Comparison of ENCODE assay signal across 22 cellular contexts in genomic region chr6:35442693-35443092, GRCh38. TPM values are rescaled to one million over a fixed set of nuclear protein-coding genes. Genes with fewer than 3 reads are reported as not detected.
DNase-seq lines count a peak whose midpoint lies in the region; ATAC-seq, FAIRE-seq and TF ChIP-seq lines count a peak whose summit lies in the region.
"Had no signal": no experiment of that assay in that cellular context is flagged by ENCODE, and none has a peak within 500 bp of the region (broad histone marks: within the 10 kb centered on the region; RNA-seq: fewer than 3 reads in every experiment).

No MANE protein-coding gene starts in this region.

- H3K9ac ChIP-seq in mammary epithelial cell (ENCODE audit: insufficient read depth, low read length) (no peak overlapping the region), kidney (ENCODE audit: low read length in 2 of 2) (no peak overlapping the region)

- CTCF ChIA-PET in mammary epithelial cell (lab: Charles Lee; ENCODE audit: low non-redundant PET): no interaction called here
- CTCF ChIA-PET in CD4-positive, alpha-beta T cell (lab: Charles Lee): no interaction called here

- dilution Hi-C loops in mammary epithelial cell (cut with HindIII; ENCODE audit: low sequenced_read_pairs): loop anchor here (5.0 kb wide), 3 partner anchors 75 to 165 kb away; partner anchors contain the start of gene PPARD

- no peaks in the 10 kb centered on the region for H3K36me3 Mint-ChIP-seq in T-helper 2 cell treated with Interferon-gamma antibody and Interleukin-4, amounts not matched to agents 5 μg/mL and 100 μg/mL, for 36 hours (ENCODE audit: low read depth)
- no peaks in the 10 kb centered on the region for H3K36me3 Mint-ChIP-seq in CD4-positive, alpha-beta T cell (ENCODE audit: low read depth)
- H3K36me3 Mint-ChIP-seq: CD4-positive, alpha-beta memory T cell had no signal

- FAIRE-seq in kidney (lab: Jason Lieb, UNC) (no peak), frontal cortex (lab: Jason Lieb, UNC) (no peak)
- FAIRE-seq: A549, GM12892, GM18507, HTR-8/SVneo had no signal

- no peak overlapping the region for H3K27ac ChIP-seq in mammary epithelial cell (ENCODE audit: insufficient read depth, low read depth, low read length)
- H3K27ac ChIP-seq in breast epithelium: no peak overlapping the region
- no peak overlapping the region for H3K27ac ChIP-seq in kidney (ENCODE audit: low read depth in 2 of 2, low read length in 2 of 2)
- H3K27ac ChIP-seq in CD4-positive, alpha-beta T cell (ENCODE audit: low read depth, low read length): no peak overlapping the region
- H3K27ac ChIP-seq: 22Rv1, A549, C4-2B had no signal

- TF ChIP-seq CTCF in mammary epithelial cell (conservative IDR thresholded peaks at IDR 0.05 in 1 of 2, IDR thresholded peaks at IDR 0.05 in 1 of 2; ENCODE audit: extremely low read depth in 1 of 2, insufficient read depth in 1 of 2, low read depth in 1 of 2, low read length in 2 of 2) (no peak), breast epithelium (IDR thresholded peaks at IDR 0.05) (no peak), epithelial cell of esophagus (IDR thresholded peaks at IDR 0.05; ENCODE audit: insufficient read depth, low read depth, low read length, missing control alignments) (no peak), kidney (IDR thresholded peaks at IDR 0.05; ENCODE audit: borderline replicate concordance, extremely low read depth, insufficient read depth) (no peak)
- TF ChIP-seq CTCF in CD4-positive, alpha-beta T cell (IDR thresholded peaks at IDR 0.05): no peak

- no peak overlapping the region for H3K27ac Mint-ChIP-seq in T-helper 2 cell treated with Interferon-gamma antibody and Interleukin-4, amounts not matched to agents 5 μg/mL and 100 μg/mL, for 36 hours
- no peak overlapping the region for H3K27ac Mint-ChIP-seq in CD4-positive, alpha-beta T cell
- H3K27ac Mint-ChIP-seq: CD4-positive, alpha-beta memory T cell; GM23338; HFFc6 had no signal

- H3K4me3 ChIP-seq in mammary epithelial cell (replicated peaks in 1 of 3; ENCODE audit: insufficient read depth in 1 of 3, low read depth in 2 of 3, low read length in 3 of 3): no peak overlapping the region
- no peak overlapping the region for H3K4me3 ChIP-seq in breast epithelium
- no peak overlapping the region for H3K4me3 ChIP-seq in epithelial cell of esophagus (ENCODE audit: low read length)
- no peak overlapping the region for H3K4me3 ChIP-seq in kidney (ENCODE audit: low read length in 2 of 2)
- H3K4me3 ChIP-seq: A549, GM23338 had no signal

- H3K4me1 Mint-ChIP-seq in T-helper 2 cell treated with Interferon-gamma antibody and Interleukin-4, amounts not matched to agents 5 μg/mL and 100 μg/mL, for 36 hours (ENCODE audit: low read depth): peaks cover 5% of the 10 kb centered on the region
- H3K4me1 Mint-ChIP-seq in CD4-positive, alpha-beta T cell (ENCODE audit: low read depth): no peaks in the 10 kb centered on the region
- H3K4me1 Mint-ChIP-seq: GM23338 had no signal

- no peak for ATAC-seq in CD4-positive, alpha-beta T cell (ENCODE audit: poor library complexity)
- ATAC-seq: A549 had no signal

- in situ Hi-C loops in mammary epithelial cell (cut with MboI; ENCODE audit: low sequenced_read_pairs in 2 of 2): loop anchor here in 1 of 2 donors (10.0 kb wide), 1 partner anchor 98 kb away; the partner anchor contains the start of gene PPARD

- H3K4me2 ChIP-seq in mammary epithelial cell (ENCODE audit: insufficient read depth, low read depth, low read length): peak overlapping the region; percentile 30
- H3K4me2 ChIP-seq: A549, GM23338 had no signal

- H3K79me2 ChIP-seq in mammary epithelial cell (ENCODE audit: insufficient read depth, low read length): no peaks in the 10 kb centered on the region

- no peak for TF ChIP-seq POLR2A in breast epithelium (IDR thresholded peaks at IDR 0.05)

- POLR2A ChIA-PET in CD4-positive, alpha-beta T cell (lab: Charles Lee): no interaction called here

- H3K9me3 Mint-ChIP-seq in T-helper 2 cell treated with Interferon-gamma antibody and Interleukin-4, amounts not matched to agents 5 μg/mL and 100 μg/mL, for 36 hours: no peaks in the 10 kb centered on the region
- H3K9me3 Mint-ChIP-seq in CD4-positive, alpha-beta T cell: no peaks in the 10 kb centered on the region
- H3K9me3 Mint-ChIP-seq: CD4-positive, alpha-beta memory T cell; GM23338; HFFc6 had no signal

- H2AFZ ChIP-seq in mammary epithelial cell (ENCODE audit: low read depth, low read length): peak overlapping the region; percentile 71
- H2AFZ ChIP-seq: GM23338 had no signal

- DNase-seq in mammary epithelial cell (no peak), breast epithelium (ENCODE audit: low spot score in 2 of 2) (no peak), epithelial cell of esophagus (ENCODE audit: low read depth) (peak; percentile 58), kidney (peak; percentile 23), T-helper 2 cell (no peak), frontal cortex (ENCODE audit: low spot score in 2 of 2) (no peak)
- DNase-seq in T-helper 2 cell treated with Interferon-gamma antibody and Interleukin-4, amounts not matched to agents 5 μg/mL and 100 μg/mL, for 36 hours (ENCODE audit: low spot score): no peak
- no peak for DNase-seq in CD4-positive, alpha-beta T cell
- DNase-seq: AML-193; CD4-positive, alpha-beta memory T cell; DMS153; DMS79; GDM1; H7; HFFc6 had no signal

- H4K20me1 ChIP-seq in mammary epithelial cell (ENCODE audit: insufficient read depth, low read length): no peaks in the 10 kb centered on the region

- no peaks in the 10 kb centered on the region for H3K27me3 Mint-ChIP-seq in T-helper 2 cell treated with Interferon-gamma antibody and Interleukin-4, amounts not matched to agents 5 μg/mL and 100 μg/mL, for 36 hours (ENCODE audit: low read depth)
- no peaks in the 10 kb centered on the region for H3K27me3 Mint-ChIP-seq in CD4-positive, alpha-beta T cell
- H3K27me3 Mint-ChIP-seq: CD4-positive, alpha-beta memory T cell had no signal

- 7% methylated on average over 3 of the region's 5 CpGs for WGBS in mammary epithelial cell (ENCODE audit: low coverage, missing lambda C conversion rate)

- H3K27me3 ChIP-seq in mammary epithelial cell (ENCODE audit: insufficient read depth, low read length): no peaks in the 10 kb centered on the region
- no peaks in the 10 kb centered on the region for H3K27me3 ChIP-seq in breast epithelium
- no peaks in the 10 kb centered on the region for H3K27me3 ChIP-seq in CD4-positive, alpha-beta T cell (ENCODE audit: control insufficient read depth, insufficient read depth, low read length)

- no peak overlapping the region for H3K4me3 Mint-ChIP-seq in T-helper 2 cell treated with Interferon-gamma antibody and Interleukin-4, amounts not matched to agents 5 μg/mL and 100 μg/mL, for 36 hours
- H3K4me3 Mint-ChIP-seq in CD4-positive, alpha-beta T cell: no peak overlapping the region
- H3K4me3 Mint-ChIP-seq: CD4-positive, alpha-beta memory T cell; GM23338; HFFc6 had no signal

- H3K4me1 ChIP-seq in mammary epithelial cell (ENCODE audit: insufficient read depth, low read length) (peaks cover 9% of the 10 kb centered on the region), breast epithelium (no peaks in the 10 kb centered on the region), kidney (ENCODE audit: control insufficient read depth in 1 of 2, insufficient read depth in 1 of 2, low read depth in 1 of 2, low read length in 2 of 2) (no peaks in the 10 kb centered on the region)
- H3K4me1 ChIP-seq: A549 had no signal

- H3K9me3 ChIP-seq in mammary epithelial cell (replicated peaks; ENCODE audit: insufficient read depth, low read length) (no peaks in the 10 kb centered on the region), breast epithelium (no peaks in the 10 kb centered on the region), kidney (ENCODE audit: control insufficient read depth in 1 of 2, low read length in 2 of 2) (no peaks in the 10 kb centered on the region)
- no peaks in the 10 kb centered on the region for H3K9me3 ChIP-seq in CD4-positive, alpha-beta T cell (ENCODE audit: control insufficient read depth, low read length)
- H3K9me3 ChIP-seq: A549 had no signal

- BruUV-seq in mammary epithelial cell (replicated peaks; lab: Mats Ljungman, UMichigan): no TSS peak

- no peaks in the 10 kb centered on the region for H3K36me3 ChIP-seq in mammary epithelial cell (ENCODE audit: insufficient read depth, low read length)
- no peaks in the 10 kb centered on the region for H3K36me3 ChIP-seq in breast epithelium
- H3K36me3 ChIP-seq in kidney (ENCODE audit: control insufficient read depth in 1 of 2, insufficient read depth in 2 of 2, low read length in 2 of 2): no peaks in the 10 kb centered on the region

- intact Hi-C loops in mammary epithelial cell (cut with micrococcal nuclease): no loop called here
- intact Hi-C loops in breast epithelium (cut with DNase I; ENCODE audit: low total_unique reads): no loop called here
- intact Hi-C loops in kidney (cut with DNase I): loop anchor here (10.0 kb wide), 1 partner anchor 98 kb away; the partner anchor contains the start of gene PPARD
- intact Hi-C loops in CD4-positive, alpha-beta T cell (cut with DNase I, micrococcal nuclease): no loop called here

RNA-seq across cellular contexts. Expression of gene FANCE, which starts 9.4 kb away (rescaled TPM):
- 10 to 100 TPM in 1 of 2 donors, 1 to 10 TPM in 1; 3.7 to 12.8 TPM for total RNA-seq in mammary epithelial cell
- 8.8 TPM for polyA plus RNA-seq in mammary epithelial cell
- 8.8 TPM for polyA minus RNA-seq in mammary epithelial cell
- 10 to 100 TPM in 2 of 3 donors, 1 to 10 TPM in 1; 9.7 to 12.6 (median 10.8) TPM for total RNA-seq in breast epithelium
- 2.7 TPM for total RNA-seq in kidney
- polyA plus RNA-seq in kidney (ENCODE audit: insufficient read depth, low read depth, low replicate concordance): 1.2 TPM
- total RNA-seq in CD4-positive, alpha-beta T cell: 1 to 10 TPM; 1.6 to 1.7 TPM
- 14.3 TPM for total RNA-seq in frontal cortex

RNA-seq across cellular contexts. Expression of gene RPL10A, which starts 25.5 kb away (rescaled TPM):
- total RNA-seq in mammary epithelial cell (1,000 to 10,000 TPM in 1 of 2 donors, 100 to 1,000 TPM in 1; 961 to 1,334 TPM), breast epithelium (1,000 to 10,000 TPM; 1,177 to 2,549 (median 2,082) TPM), kidney (1,159 TPM), frontal cortex (1,604 TPM)
- polyA plus RNA-seq in mammary epithelial cell (2,297 TPM), kidney (ENCODE audit: insufficient read depth, low read depth, low replicate concordance) (1,291 TPM)
- polyA minus RNA-seq in mammary epithelial cell: 1,208 TPM
- 1,000 to 10,000 TPM; 2,453 to 2,464 TPM for total RNA-seq in CD4-positive, alpha-beta T cell

RNA-seq across cellular contexts. Expression of gene TEAD3, which starts 54.2 kb away (rescaled TPM):
- total RNA-seq in mammary epithelial cell: 10 to 100 TPM; 12.5 to 26.4 TPM
- polyA plus RNA-seq in mammary epithelial cell: 12.8 TPM
- polyA minus RNA-seq in mammary epithelial cell: 16.0 TPM
- total RNA-seq in breast epithelium: 10 to 100 TPM in 2 of 3 donors, 1 to 10 TPM in 1; 5.6 to 28.2 (median 26.2) TPM
- total RNA-seq in kidney: 18.0 TPM
- polyA plus RNA-seq in kidney (ENCODE audit: insufficient read depth, low read depth, low replicate concordance): 11.3 TPM
- under 1 TPM in 1 of 2 experiments, not detected in 1; 0.11 TPM for total RNA-seq in CD4-positive, alpha-beta T cell
- 0.41 TPM for total RNA-seq in frontal cortex

Comparison
In these comparisons a context has a peak if more than half of its experiments do, and no peak if none do; other contexts are left out.
1. DNase-seq: peak in epithelial cell of esophagus (single experiment) and kidney (single experiment); none in mammary epithelial cell (single experiment), breast epithelium (0 of 2), T-helper 2 cell treated with Interferon-gamma antibody and Interleukin-4, amounts not matched to agents 5 μg/mL and 100 μg/mL, for 36 hours (single experiment), CD4-positive, alpha-beta T cell (0 of 10), T-helper 2 cell (0 of 5) and frontal cortex (0 of 2).